ENCODE assay signal across 15 cellular contexts in genomic region chr11:69588270-69588669, GRCh38. TPM values are rescaled to one million over a fixed set of nuclear protein-coding genes. Genes with fewer than 3 reads are reported as not detected.
DNase-seq lines count a peak whose midpoint lies in the region; ATAC-seq and TF ChIP-seq lines count a peak whose summit lies in the region.
"Had no signal": no experiment of that assay in that cellular context is flagged by ENCODE, and none has a peak within 500 bp of the region (broad histone marks: within the 10 kb centered on the region; RNA-seq: fewer than 3 reads in every experiment).

No MANE protein-coding gene starts in this region.

- H3K79me2 ChIP-seq in PC-9 (ENCODE audit: low read depth), result no peaks in the 10 kb centered on the region

- POLR2A ChIA-PET in PC-9 (lab: Charles Lee; ENCODE audit: unreplicated experiment), result interaction anchor here (0.6 to 0.7 kb wide), 3 partner anchors 206 to 320 kb away, joined by 3 read pairs; no protein-coding TSS in a partner anchor

- no peak overlapping the region for H3K4me3 ChIP-seq in cardiac muscle cell
- no peak overlapping the region for H3K4me3 ChIP-seq in heart left ventricle
- no peak overlapping the region for H3K4me3 ChIP-seq in fibroblast of the aortic adventitia (ENCODE audit: low read depth, low read length)
- H3K4me3 ChIP-seq in prostate gland, result no peak overlapping the region
- H3K4me3 ChIP-seq in esophagus muscularis mucosa, result no peak overlapping the region
- no peak overlapping the region for H3K4me3 ChIP-seq in PC-9
- H3K4me3 ChIP-seq: SK-N-MC, testis had no signal

- H3K9me2 ChIP-seq in PC-9 (ENCODE audit: insufficient read depth), result no peaks in the 10 kb centered on the region

- DNase-seq in cardiac muscle cell (ENCODE audit: low read depth in 1 of 2, low spot score in 1 of 2) (peak in 1 of 2 donors; percentile 51), heart left ventricle (no peak), SW480 (ENCODE audit: low spot score) (peak; percentile 20), fibroblast of the aortic adventitia (ENCODE audit: low read depth) (peak; percentile 68), prostate gland (ENCODE audit: low spot score) (no peak), esophagus muscularis mucosa (ENCODE audit: extremely low spot score) (no peak), PC-9 (no peak)
- DNase-seq: anterior cingulate cortex; natural killer cell; NCI-H446; stimulated activated CD4-positive, alpha-beta T cell treated with anti-CD3 and anti-CD28 coated beads, Interleukin-4, amount 100 ng/mL, for 4 hours; testis had no signal

- CTCF ChIA-PET in PC-9 (lab: Charles Lee), result interaction anchor here (0.6 to 0.7 kb wide), 2 partner anchors 64 to 65 kb away, joined by 4 to 7 read pairs; no protein-coding TSS in a partner anchor

- H3K27me3 ChIP-seq in cardiac muscle cell (no peaks in the 10 kb centered on the region), heart left ventricle (no peaks in the 10 kb centered on the region), prostate gland (replicated peaks; ENCODE audit: insufficient read depth) (no peaks in the 10 kb centered on the region), esophagus muscularis mucosa (peaks cover 0 to 11% (median 0%) of the 10 kb centered on the region in 4 donors), PC-9 (ENCODE audit: insufficient read depth, low read depth) (no peaks in the 10 kb centered on the region)
- H3K27me3 ChIP-seq: testis had no signal

- no peaks in the 10 kb centered on the region for H4K20me1 ChIP-seq in PC-9 (ENCODE audit: insufficient read depth)

- 76 to 89% (median 82%) methylated on average over 5 of the region's 5 CpGs for WGBS in heart left ventricle, 4 donors
- 95% methylated on average over 5 of the region's 5 CpGs for WGBS in prostate gland
- WGBS in esophagus muscularis mucosa, result 80% methylated on average over 5 of the region's 5 CpGs

- no peaks in the 10 kb centered on the region for H3K9me3 ChIP-seq in cardiac muscle cell (ENCODE audit: low read depth)
- peaks cover 0 to 8% (median 0%) of the 10 kb centered on the region in 12 donors for H3K9me3 ChIP-seq in heart left ventricle
- H3K9me3 ChIP-seq in prostate gland, result no peaks in the 10 kb centered on the region
- peaks cover 0 to 4% (median 0%) of the 10 kb centered on the region in 4 donors for H3K9me3 ChIP-seq in esophagus muscularis mucosa
- H3K9me3 ChIP-seq in PC-9 (ENCODE audit: insufficient read depth, low read depth), result no peaks in the 10 kb centered on the region
- H3K9me3 ChIP-seq: testis had no signal

- TF ChIP-seq POLR2A in heart left ventricle (IDR thresholded peaks at IDR 0.05) (no peak), prostate gland (IDR thresholded peaks at IDR 0.05) (no peak), esophagus muscularis mucosa (IDR thresholded peaks at IDR 0.05; ENCODE audit: low read depth) (no peak)

- intact Hi-C loops in heart left ventricle (cut with DNase I), result no loop called here
- intact Hi-C loops in prostate gland (cut with DNase I), result no loop called here
- intact Hi-C loops in esophagus muscularis mucosa (cut with DNase I), result no loop called here
- intact Hi-C loops in PC-9 (cut with micrococcal nuclease; ENCODE audit: unreplicated experiment), result no loop called here

- H3K27ac ChIP-seq in cardiac muscle cell (no peak overlapping the region), heart left ventricle (no peak overlapping the region), prostate gland (no peak overlapping the region), esophagus muscularis mucosa (replicated peaks in 1 of 4) (no peak overlapping the region), PC-9 (no peak overlapping the region)
- H3K27ac ChIP-seq: C4-2B, SK-N-MC, testis had no signal

- no peak overlapping the region for H3K4me2 ChIP-seq in PC-9

- H3K36me3 ChIP-seq in cardiac muscle cell (no peaks in the 10 kb centered on the region), heart left ventricle (no peaks in the 10 kb centered on the region), prostate gland (no peaks in the 10 kb centered on the region), esophagus muscularis mucosa (no peaks in the 10 kb centered on the region), PC-9 (ENCODE audit: low read depth) (no peaks in the 10 kb centered on the region)

- TF ChIP-seq CTCF in cardiac muscle cell (IDR thresholded peaks at IDR 0.05; ENCODE audit: low read depth, low read length), result peak; percentile 36
- no peak for TF ChIP-seq CTCF in heart left ventricle (IDR thresholded peaks at IDR 0.05)
- peak; percentile 62 for TF ChIP-seq CTCF in fibroblast of the aortic adventitia (IDR thresholded peaks at IDR 0.05; ENCODE audit: insufficient read depth, low read length)
- TF ChIP-seq CTCF in prostate gland (IDR thresholded peaks at IDR 0.05), result no peak
- TF ChIP-seq CTCF in esophagus muscularis mucosa (IDR thresholded peaks at IDR 0.05), result no peak
- no peak for TF ChIP-seq CTCF in PC-9 (conservative IDR thresholded peaks at IDR 0.05)

- peaks cover 5% of the 10 kb centered on the region; the same call in 1 of the 2 replicates for H3F3A ChIP-seq in PC-9 (ENCODE audit: insufficient read depth, low read depth)

- no peak overlapping the region for H2AFZ ChIP-seq in PC-9

- BruUV-seq in PC-9 (replicated peaks; lab: Mats Ljungman, UMichigan), result no TSS peak

- H3K4me1 ChIP-seq in cardiac muscle cell (ENCODE audit: low read depth) (peaks cover 5% of the 10 kb centered on the region), heart left ventricle (peaks cover 0 to 4% (median 0%) of the 10 kb centered on the region in 12 donors), prostate gland (replicated peaks) (no peaks in the 10 kb centered on the region), esophagus muscularis mucosa (no peaks in the 10 kb centered on the region), PC-9 (replicated peaks; ENCODE audit: insufficient read depth) (no peaks in the 10 kb centered on the region)
- H3K4me1 ChIP-seq: testis had no signal

- no peak for TF ChIP-seq EP300 in esophagus muscularis mucosa (IDR thresholded peaks at IDR 0.05)

- ATAC-seq in heart left ventricle (no peak), GM18873 (IDR thresholded peaks at IDR 0.05; ENCODE audit: low FRiP score, unreplicated experiment) (no peak)
- ATAC-seq: natural killer cell had no signal

RNA-seq across cellular contexts. Expression of gene CCND1, which starts 52.7 kb away (rescaled TPM):
- total RNA-seq in cardiac muscle cell (29.2 and 36.5 TPM in 2 replicates), heart left ventricle (100 to 1,000 TPM; 104 to 312 (median 162) TPM), fibroblast of the aortic adventitia (ENCODE audit: low replicate concordance) (344 and 770 TPM in 2 replicates), prostate gland (100 to 1,000 TPM in 1 of 2 donors, 10 to 100 TPM in 1; 69.2 to 188 TPM), esophagus muscularis mucosa (10 to 100 TPM; 54.4 to 92.7 (median 62.0) TPM), PC-9 (2021) (346 and 586 TPM in 2 replicates)
- polyA plus RNA-seq in cardiac muscle cell (20.1 and 41.6 TPM in 2 replicates), heart left ventricle (10 to 100 TPM; 27.9 to 50.5 TPM)

Comparison
In these comparisons a context has a peak if more than half of its experiments do, and no peak if none do; other contexts are left out.
1. CTCF ChIP-seq: peak in cardiac muscle cell (single experiment) and fibroblast of the aortic adventitia (single experiment); none in heart left ventricle (0 of 12), prostate gland (0 of 4), esophagus muscularis mucosa (0 of 3) and PC-9 (single experiment).
2. DNase-seq: peak in SW480 (single experiment) and fibroblast of the aortic adventitia (single experiment); none in heart left ventricle (0 of 5), prostate gland (single experiment), esophagus muscularis mucosa (single experiment) and PC-9 (0 of 2).